ENCODE assay signal across 1 cellular context in genomic region chr16:16076400-16076901, GRCh38.
TF ChIP-seq lines count a peak whose summit lies in the region.

No MANE protein-coding gene starts in this region.

TF ChIP-seq in K562, 482 proteins besides CTCF, POLR2A, EP300 and RAD21 (continued from another document):
- TF ChIP-seq ELK3 (CRISPR knock-in tag; IDR thresholded peaks at IDR 0.05): no peak
TF ChIP-seq in K562: peak in this region for 4.
